ENCODE assay signal across 1 cellular context in the genomic region with DNA sequence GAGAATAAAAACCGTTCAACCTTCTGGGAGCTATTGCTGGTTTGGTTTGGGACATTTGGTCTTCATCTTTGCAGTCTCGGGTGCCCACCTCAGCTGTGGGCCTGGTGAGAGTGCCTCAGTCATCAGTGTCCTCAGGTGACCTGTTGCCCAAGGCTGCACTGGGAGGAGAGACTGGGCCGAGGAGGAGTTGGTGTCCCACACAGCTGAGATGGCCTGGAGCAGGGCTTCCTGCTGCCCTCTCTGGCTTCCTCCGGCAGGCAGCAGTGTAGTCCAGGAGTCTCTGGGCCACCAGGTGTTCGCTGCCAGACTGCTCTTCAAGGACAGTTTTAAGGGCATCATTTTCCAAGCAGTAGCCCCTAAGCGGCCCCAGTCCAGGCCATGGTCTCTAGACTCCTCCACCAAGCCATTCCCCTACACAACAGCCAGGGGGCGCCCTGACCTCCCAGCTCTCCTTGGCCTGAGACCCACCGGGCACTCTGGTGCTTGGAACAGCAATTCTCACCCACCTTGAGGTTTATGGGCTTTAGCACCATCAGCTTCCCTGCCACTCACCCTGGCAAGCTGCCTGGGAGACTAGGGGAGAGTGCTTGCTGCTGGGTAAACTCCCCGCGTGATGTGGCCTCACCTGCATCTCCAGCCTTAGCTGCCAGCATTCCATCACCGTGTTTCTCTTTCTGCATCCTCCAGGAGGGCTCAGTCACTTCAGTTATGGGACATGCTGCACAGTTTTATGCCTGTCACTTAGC.
TF ChIP-seq lines count a peak whose summit lies in the region.

No MANE protein-coding gene starts in this region.

TF ChIP-seq in HepG2, 621 proteins besides CTCF, POLR2A, EP300 and RAD21 (continues in another document):
- TF ChIP-seq ZXDC (CRISPR knock-in tag; IDR thresholded peaks at IDR 0.05), result no peak
- peak; percentile 51 for TF ChIP-seq XRCC5 (optimal IDR thresholded peaks at IDR 0.05; ENCODE audit: low read length)
- TF ChIP-seq AGO1 (IDR thresholded peaks at IDR 0.05; ENCODE audit: low read depth, low read length, poor library complexity, severe bottlenecking), result no peak
- peak; percentile 65; the same call in 1 of the 2 replicates for TF ChIP-seq ZNF784 (CRISPR knock-in tag; IDR thresholded peaks at IDR 0.05; ENCODE audit: borderline replicate concordance)
- TF ChIP-seq IRF2 (CRISPR knock-in tag; IDR thresholded peaks at IDR 0.05), result no peak
- 0 out of 2 replicates have a peak, but pooled peaks have one; percentile 36 for TF ChIP-seq GLI4 (CRISPR knock-in tag; IDR thresholded peaks at IDR 0.05; ENCODE audit: borderline replicate concordance)
- peak; percentile 58 for TF ChIP-seq ZNF883 (CRISPR knock-in tag; IDR thresholded peaks at IDR 0.05; ENCODE audit: not compliant biosample characterization)
- no peak for TF ChIP-seq SP140L (CRISPR knock-in tag; IDR thresholded peaks at IDR 0.05; ENCODE audit: borderline replicate concordance)
- TF ChIP-seq U2AF2 (IDR thresholded peaks at IDR 0.05; ENCODE audit: low read depth, low read length), result no peak
- no peak for TF ChIP-seq MLX (CRISPR knock-in tag; IDR thresholded peaks at IDR 0.05)
- TF ChIP-seq, protein P1, sequence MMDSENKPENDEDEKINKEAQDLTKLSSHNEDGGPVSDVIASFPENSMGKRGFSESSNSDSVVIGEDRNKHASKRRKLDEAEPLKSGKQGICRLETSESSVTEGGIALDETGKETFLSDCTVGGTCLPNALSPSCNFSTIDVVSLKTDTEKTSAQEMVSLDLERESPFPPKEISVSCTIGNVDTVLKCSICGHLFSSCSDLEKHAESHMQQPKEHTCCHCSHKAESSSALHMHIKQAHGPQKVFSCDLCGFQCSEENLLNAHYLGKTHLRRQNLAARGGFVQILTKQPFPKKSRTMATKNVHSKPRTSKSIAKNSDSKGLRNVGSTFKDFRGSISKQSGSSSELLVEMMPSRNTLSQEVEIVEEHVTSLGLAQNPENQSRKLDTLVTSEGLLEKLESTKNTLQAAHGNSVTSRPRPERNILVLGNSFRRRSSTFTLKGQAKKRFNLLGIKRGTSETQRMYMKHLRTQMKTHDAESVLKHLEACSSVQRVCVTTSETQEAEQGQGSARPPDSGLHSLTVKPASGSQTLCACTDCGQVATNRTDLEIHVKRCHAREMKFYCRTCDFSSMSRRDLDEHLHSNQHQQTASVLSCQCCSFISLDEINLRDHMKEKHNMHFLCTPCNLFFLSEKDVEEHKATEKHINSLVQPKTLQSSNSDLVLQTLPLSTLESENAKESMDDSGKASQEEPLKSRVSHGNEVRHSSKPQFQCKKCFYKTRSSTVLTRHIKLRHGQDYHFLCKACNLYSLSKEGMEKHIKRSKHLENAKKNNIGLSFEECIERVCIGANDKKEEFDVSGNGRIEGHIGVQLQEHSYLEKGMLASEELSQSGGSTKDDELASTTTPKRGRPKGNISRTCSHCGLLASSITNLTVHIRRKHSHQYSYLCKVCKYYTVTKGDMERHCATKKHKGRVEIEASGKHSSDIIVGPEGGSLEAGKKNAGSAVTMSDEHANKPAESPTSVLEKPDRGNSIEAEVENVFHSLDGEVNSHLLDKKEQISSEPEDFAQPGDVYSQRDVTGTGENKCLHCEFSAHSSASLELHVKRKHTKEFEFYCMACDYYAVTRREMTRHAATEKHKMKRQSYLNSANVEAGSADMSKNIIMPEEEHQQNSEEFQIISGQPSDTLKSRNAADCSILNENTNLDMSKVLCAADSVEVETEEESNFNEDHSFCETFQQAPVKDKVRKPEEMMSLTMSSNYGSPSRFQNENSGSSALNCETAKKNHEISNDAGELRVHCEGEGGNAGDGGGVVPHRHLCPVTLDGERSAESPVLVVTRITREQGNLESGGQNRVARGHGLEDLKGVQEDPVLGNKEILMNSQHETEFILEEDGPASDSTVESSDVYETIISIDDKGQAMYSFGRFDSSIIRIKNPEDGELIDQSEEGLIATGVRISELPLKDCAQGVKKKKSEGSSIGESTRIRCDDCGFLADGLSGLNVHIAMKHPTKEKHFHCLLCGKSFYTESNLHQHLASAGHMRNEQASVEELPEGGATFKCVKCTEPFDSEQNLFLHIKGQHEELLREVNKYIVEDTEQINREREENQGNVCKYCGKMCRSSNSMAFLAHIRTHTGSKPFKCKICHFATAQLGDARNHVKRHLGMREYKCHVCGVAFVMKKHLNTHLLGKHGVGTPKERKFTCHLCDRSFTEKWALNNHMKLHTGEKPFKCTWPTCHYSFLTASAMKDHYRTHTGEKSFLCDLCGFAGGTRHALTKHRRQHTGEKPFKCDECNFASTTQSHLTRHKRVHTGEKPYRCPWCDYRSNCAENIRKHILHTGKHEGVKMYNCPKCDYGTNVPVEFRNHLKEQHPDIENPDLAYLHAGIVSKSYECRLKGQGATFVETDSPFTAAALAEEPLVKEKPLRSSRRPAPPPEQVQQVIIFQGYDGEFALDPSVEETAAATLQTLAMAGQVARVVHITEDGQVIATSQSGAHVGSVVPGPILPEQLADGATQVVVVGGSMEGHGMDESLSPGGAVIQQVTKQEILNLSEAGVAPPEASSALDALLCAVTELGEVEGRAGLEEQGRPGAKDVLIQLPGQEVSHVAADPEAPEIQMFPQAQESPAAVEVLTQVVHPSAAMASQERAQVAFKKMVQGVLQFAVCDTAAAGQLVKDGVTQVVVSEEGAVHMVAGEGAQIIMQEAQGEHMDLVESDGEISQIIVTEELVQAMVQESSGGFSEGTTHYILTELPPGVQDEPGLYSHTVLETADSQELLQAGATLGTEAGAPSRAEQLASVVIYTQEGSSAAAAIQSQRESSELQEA (CRISPR knock-in tag; IDR thresholded peaks at IDR 0.05; ENCODE audit: not compliant biosample characterization), result peak; percentile 46
- TF ChIP-seq SRY (CRISPR knock-in tag; IDR thresholded peaks at IDR 0.05), result 0 out of 2 replicates have a peak, but pooled peaks have one; percentile 39
- TF ChIP-seq MTA1 (CRISPR knock-in tag; IDR thresholded peaks at IDR 0.05; ENCODE audit: borderline replicate concordance), result peak; percentile 15; the same call in 1 of the 2 replicates
- peak; percentile 20; the same call in 1 of the 2 replicates for TF ChIP-seq SMC3 (IDR thresholded peaks at IDR 0.05; ENCODE audit: low read length)
- no peak for TF ChIP-seq ZNF678 (CRISPR knock-in tag; IDR thresholded peaks at IDR 0.05)
- no peak for TF ChIP-seq BATF2 (CRISPR knock-in tag; IDR thresholded peaks at IDR 0.05)
- TF ChIP-seq ONECUT2 (CRISPR knock-in tag; IDR thresholded peaks at IDR 0.05), result no peak
- TF ChIP-seq STAG1 (CRISPR knock-in tag; IDR thresholded peaks at IDR 0.05), result peak; percentile 41
- TF ChIP-seq KLF16 (CRISPR knock-in tag; IDR thresholded peaks at IDR 0.05), result no peak
- TF ChIP-seq, protein P2, sequence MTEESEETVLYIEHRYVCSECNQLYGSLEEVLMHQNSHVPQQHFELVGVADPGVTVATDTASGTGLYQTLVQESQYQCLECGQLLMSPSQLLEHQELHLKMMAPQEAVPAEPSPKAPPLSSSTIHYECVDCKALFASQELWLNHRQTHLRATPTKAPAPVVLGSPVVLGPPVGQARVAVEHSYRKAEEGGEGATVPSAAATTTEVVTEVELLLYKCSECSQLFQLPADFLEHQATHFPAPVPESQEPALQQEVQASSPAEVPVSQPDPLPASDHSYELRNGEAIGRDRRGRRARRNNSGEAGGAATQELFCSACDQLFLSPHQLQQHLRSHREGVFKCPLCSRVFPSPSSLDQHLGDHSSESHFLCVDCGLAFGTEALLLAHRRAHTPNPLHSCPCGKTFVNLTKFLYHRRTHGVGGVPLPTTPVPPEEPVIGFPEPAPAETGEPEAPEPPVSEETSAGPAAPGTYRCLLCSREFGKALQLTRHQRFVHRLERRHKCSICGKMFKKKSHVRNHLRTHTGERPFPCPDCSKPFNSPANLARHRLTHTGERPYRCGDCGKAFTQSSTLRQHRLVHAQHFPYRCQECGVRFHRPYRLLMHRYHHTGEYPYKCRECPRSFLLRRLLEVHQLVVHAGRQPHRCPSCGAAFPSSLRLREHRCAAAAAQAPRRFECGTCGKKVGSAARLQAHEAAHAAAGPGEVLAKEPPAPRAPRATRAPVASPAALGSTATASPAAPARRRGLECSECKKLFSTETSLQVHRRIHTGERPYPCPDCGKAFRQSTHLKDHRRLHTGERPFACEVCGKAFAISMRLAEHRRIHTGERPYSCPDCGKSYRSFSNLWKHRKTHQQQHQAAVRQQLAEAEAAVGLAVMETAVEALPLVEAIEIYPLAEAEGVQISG (CRISPR knock-in tag; IDR thresholded peaks at IDR 0.05), result 0 out of 2 replicates have a peak, but pooled peaks have one; percentile 11
- TF ChIP-seq, protein P3, sequence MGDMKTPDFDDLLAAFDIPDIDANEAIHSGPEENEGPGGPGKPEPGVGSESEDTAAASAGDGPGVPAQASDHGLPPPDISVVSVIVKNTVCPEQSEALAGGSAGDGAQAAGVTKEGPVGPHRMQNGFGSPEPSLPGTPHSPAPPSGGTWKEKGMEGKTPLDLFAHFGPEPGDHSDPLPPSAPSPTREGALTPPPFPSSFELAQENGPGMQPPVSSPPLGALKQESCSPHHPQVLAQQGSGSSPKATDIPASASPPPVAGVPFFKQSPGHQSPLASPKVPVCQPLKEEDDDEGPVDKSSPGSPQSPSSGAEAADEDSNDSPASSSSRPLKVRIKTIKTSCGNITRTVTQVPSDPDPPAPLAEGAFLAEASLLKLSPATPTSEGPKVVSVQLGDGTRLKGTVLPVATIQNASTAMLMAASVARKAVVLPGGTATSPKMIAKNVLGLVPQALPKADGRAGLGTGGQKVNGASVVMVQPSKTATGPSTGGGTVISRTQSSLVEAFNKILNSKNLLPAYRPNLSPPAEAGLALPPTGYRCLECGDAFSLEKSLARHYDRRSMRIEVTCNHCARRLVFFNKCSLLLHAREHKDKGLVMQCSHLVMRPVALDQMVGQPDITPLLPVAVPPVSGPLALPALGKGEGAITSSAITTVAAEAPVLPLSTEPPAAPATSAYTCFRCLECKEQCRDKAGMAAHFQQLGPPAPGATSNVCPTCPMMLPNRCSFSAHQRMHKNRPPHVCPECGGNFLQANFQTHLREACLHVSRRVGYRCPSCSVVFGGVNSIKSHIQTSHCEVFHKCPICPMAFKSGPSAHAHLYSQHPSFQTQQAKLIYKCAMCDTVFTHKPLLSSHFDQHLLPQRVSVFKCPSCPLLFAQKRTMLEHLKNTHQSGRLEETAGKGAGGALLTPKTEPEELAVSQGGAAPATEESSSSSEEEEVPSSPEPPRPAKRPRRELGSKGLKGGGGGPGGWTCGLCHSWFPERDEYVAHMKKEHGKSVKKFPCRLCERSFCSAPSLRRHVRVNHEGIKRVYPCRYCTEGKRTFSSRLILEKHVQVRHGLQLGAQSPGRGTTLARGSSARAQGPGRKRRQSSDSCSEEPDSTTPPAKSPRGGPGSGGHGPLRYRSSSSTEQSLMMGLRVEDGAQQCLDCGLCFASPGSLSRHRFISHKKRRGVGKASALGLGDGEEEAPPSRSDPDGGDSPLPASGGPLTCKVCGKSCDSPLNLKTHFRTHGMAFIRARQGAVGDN (CRISPR knock-in tag; IDR thresholded peaks at IDR 0.05), result peak; percentile 35; the same call in 1 of the 2 replicates
